8 cellular contexts compared by ENCODE assay signal in genomic region chr22:18056161-18056666, GRCh38. TPM values are rescaled to one million over a fixed set of nuclear protein-coding genes. Genes with fewer than 3 reads are reported as not detected.
DNase-seq lines count a peak whose midpoint lies in the region; ATAC-seq and TF ChIP-seq lines count a peak whose summit lies in the region.

No MANE protein-coding gene starts in this region.

- H3K9me3 Mint-ChIP-seq in T-helper 2 cell treated with Interferon-gamma antibody and Interleukin-4, amounts not matched to agents 5 μg/mL and 100 μg/mL, for 36 hours: no peaks in the 10 kb centered on the region

- no peaks in the 10 kb centered on the region for H3K36me3 Mint-ChIP-seq in T-helper 2 cell treated with Interferon-gamma antibody and Interleukin-4, amounts not matched to agents 5 μg/mL and 100 μg/mL, for 36 hours (ENCODE audit: low read depth)

- no peak overlapping the region for H3K27ac Mint-ChIP-seq in T-helper 2 cell treated with Interferon-gamma antibody and Interleukin-4, amounts not matched to agents 5 μg/mL and 100 μg/mL, for 36 hours

- H3K36me3 ChIP-seq in osteoblast (ENCODE audit: insufficient read depth, low read length): no peaks in the 10 kb centered on the region

- H3K4me1 ChIP-seq in osteoblast (ENCODE audit: insufficient read depth, low read length): peaks cover 25% of the 10 kb centered on the region

- in situ Hi-C loops in GM13977 (cut with MboI; ENCODE audit: low pct_unique_long_range_greater_than_20kb, low sequenced_read_pairs, unreplicated experiment): no loop called here

- H4K20me1 ChIP-seq in osteoblast (ENCODE audit: insufficient read depth, low read length): no peaks in the 10 kb centered on the region

- H3K4me3 Mint-ChIP-seq in T-helper 2 cell treated with Interferon-gamma antibody and Interleukin-4, amounts not matched to agents 5 μg/mL and 100 μg/mL, for 36 hours: no peak overlapping the region

- H3K27ac ChIP-seq in osteoblast (ENCODE audit: low read depth, low read length): peak overlapping the region; percentile 59

- ATAC-seq in HG03460 (IDR thresholded peaks at IDR 0.05; ENCODE audit: unreplicated experiment): no peak

- H2AFZ ChIP-seq in osteoblast (ENCODE audit: low read length): peak overlapping the region; percentile 82

- H3K4me3 ChIP-seq in epithelial cell of esophagus (ENCODE audit: low read length) (no peak overlapping the region), osteoblast (ENCODE audit: insufficient read depth, low read length) (no peak overlapping the region)

- TF ChIP-seq CTCF in GM13977 (IDR thresholded peaks at IDR 0.05; ENCODE audit: extremely low read depth, insufficient read depth, missing control alignments): no peak
- no peak for TF ChIP-seq CTCF in epithelial cell of esophagus (IDR thresholded peaks at IDR 0.05; ENCODE audit: insufficient read depth, low read depth, low read length, missing control alignments)
- no peak for TF ChIP-seq CTCF in osteoblast (IDR thresholded peaks at IDR 0.05; ENCODE audit: extremely low read depth, low read depth, low read length)

- peak overlapping the region; percentile 12 for H3K4me2 ChIP-seq in osteoblast (ENCODE audit: insufficient read depth, low read length)

- H3K27me3 ChIP-seq in osteoblast (ENCODE audit: insufficient read depth, low read length): no peaks in the 10 kb centered on the region

- peak; percentile 63 for DNase-seq in GM13977 (ENCODE audit: low spot score)
- DNase-seq in NCI-H526 treated with DMSO at 0.1 percent for 48 hours (lab: John Stamatoyannopoulos, UW): peak; percentile 65
- DNase-seq in epithelial cell of esophagus (ENCODE audit: low read depth): peak; percentile 70
- peak; percentile 97 for DNase-seq in osteoblast (ENCODE audit: insufficient read length, low spot score, missing footprints)
- no peak for DNase-seq in GM19238 (ENCODE audit: insufficient read length, low spot score)
- DNase-seq in T-helper 2 cell treated with Interferon-gamma antibody and Interleukin-4, amounts not matched to agents 5 μg/mL and 100 μg/mL, for 36 hours (ENCODE audit: low spot score): no peak
- DNase-seq in NCI-H748 (lab: John Stamatoyannopoulos, UW; ENCODE audit: unreplicated experiment): no peak

- H3K9me3 ChIP-seq in osteoblast (ENCODE audit: low read depth, low read length): no peaks in the 10 kb centered on the region

- H3K27me3 Mint-ChIP-seq in T-helper 2 cell treated with Interferon-gamma antibody and Interleukin-4, amounts not matched to agents 5 μg/mL and 100 μg/mL, for 36 hours (ENCODE audit: low read depth): peaks cover 3% of the 10 kb centered on the region

- H3K4me1 Mint-ChIP-seq in T-helper 2 cell treated with Interferon-gamma antibody and Interleukin-4, amounts not matched to agents 5 μg/mL and 100 μg/mL, for 36 hours (ENCODE audit: low read depth): peaks cover 5% of the 10 kb centered on the region

- no peaks in the 10 kb centered on the region for H3K79me2 ChIP-seq in osteoblast (ENCODE audit: insufficient read depth, low read length)

RNA-seq across cellular contexts. Expression of gene PEX26, which starts 21.6 kb away (rescaled TPM):
- total RNA-seq in osteoblast: 25.3 and 26.8 TPM in 2 replicates

RNA-seq across cellular contexts. Expression of gene MICAL3, which starts 31.9 kb away (rescaled TPM):
- total RNA-seq in osteoblast: 35.1 and 39.5 TPM in 2 replicates

RNA-seq across cellular contexts. Expression of gene TUBA8, which starts 54.4 kb away (rescaled TPM):
- 0.29 and 0.36 TPM in 2 replicates for total RNA-seq in osteoblast

Comparison
In these comparisons a context has a peak if more than half of its experiments do, and no peak if none do; other contexts are left out.
1. DNase-seq: peak in GM13977 (single experiment), NCI-H526 treated with DMSO at 0.1 percent for 48 hours (single experiment), epithelial cell of esophagus (single experiment) and osteoblast (single experiment); none in GM19238 (single experiment), T-helper 2 cell treated with Interferon-gamma antibody and Interleukin-4, amounts not matched to agents 5 μg/mL and 100 μg/mL, for 36 hours (single experiment) and NCI-H748 (single experiment).